20 cellular contexts compared by ENCODE assay signal in the genomic region with DNA sequence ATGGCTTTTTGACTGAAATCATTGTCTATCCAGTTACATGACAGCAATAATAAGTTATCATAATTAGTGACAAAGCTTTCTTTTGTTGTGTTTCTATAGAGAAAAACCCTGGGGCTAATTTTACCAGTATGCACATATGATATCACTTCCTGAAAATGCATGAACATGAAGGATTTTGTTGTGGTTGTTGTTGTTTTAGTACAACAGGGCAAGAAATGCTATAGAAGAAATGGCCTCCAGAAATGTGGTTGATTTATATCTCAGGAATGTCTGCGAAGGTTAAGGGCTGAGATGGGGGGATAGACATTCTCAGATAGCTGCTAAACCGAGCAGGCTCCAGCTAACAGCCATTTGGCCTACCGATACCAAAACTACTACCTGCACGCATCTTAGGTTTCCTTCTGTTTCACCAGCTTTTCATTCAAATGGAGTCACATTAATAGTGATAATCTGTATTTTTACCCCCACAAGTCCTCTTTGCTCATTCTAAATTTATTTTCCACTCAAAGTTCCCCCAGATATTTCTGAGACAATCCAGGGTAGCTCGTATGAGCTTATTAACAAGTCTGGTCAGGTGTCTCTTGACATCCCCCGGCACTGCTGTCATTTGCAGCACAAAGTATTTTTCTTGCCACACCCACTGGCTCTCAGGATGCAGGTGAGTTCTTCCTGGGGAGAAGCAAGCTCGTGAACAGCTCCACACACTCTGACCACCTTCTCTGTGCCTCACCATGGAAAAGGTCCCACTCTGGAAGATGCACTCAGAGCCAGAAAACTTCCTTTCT.
DNase-seq lines count a peak whose midpoint lies in the region; TF ChIP-seq lines count a peak whose summit lies in the region.
"Had no signal": no experiment of that assay in that cellular context is flagged by ENCODE, and none has a peak within 500 bp of the region (broad histone marks: within the 10 kb centered on the region; RNA-seq: fewer than 3 reads in every experiment).

No MANE protein-coding gene starts in this region.

- H3K9me3 Mint-ChIP-seq in nephron = peaks cover 3% of the 10 kb centered on the region
- no peaks in the 10 kb centered on the region for H3K9me3 Mint-ChIP-seq in T-helper 2 cell treated with Interferon-gamma antibody and Interleukin-4, amounts not matched to agents 5 μg/mL and 100 μg/mL, for 36 hours
- H3K9me3 Mint-ChIP-seq: endodermal cell had no signal

- no peak overlapping the region for H3K9ac ChIP-seq in SK-N-MC (ENCODE audit: insufficient read length)

- H3K27me3 ChIP-seq in effector memory CD4-positive, alpha-beta T cell (replicated peaks; ENCODE audit: control insufficient read depth, insufficient read depth, low read length, poor library complexity, severe bottlenecking) = no peaks in the 10 kb centered on the region
- H3K27me3 ChIP-seq: spleen had no signal

- no peak overlapping the region for H3K4me3 Mint-ChIP-seq in nephron
- no peak overlapping the region for H3K4me3 Mint-ChIP-seq in T-helper 2 cell treated with Interferon-gamma antibody and Interleukin-4, amounts not matched to agents 5 μg/mL and 100 μg/mL, for 36 hours
- H3K4me3 Mint-ChIP-seq: endodermal cell, nephron progenitor cell had no signal

- peaks cover 4% of the 10 kb centered on the region for H3K36me3 Mint-ChIP-seq in nephron (ENCODE audit: low read depth)
- no peaks in the 10 kb centered on the region for H3K36me3 Mint-ChIP-seq in T-helper 2 cell treated with Interferon-gamma antibody and Interleukin-4, amounts not matched to agents 5 μg/mL and 100 μg/mL, for 36 hours (ENCODE audit: low read depth)

- no peaks in the 10 kb centered on the region for H3K27me3 Mint-ChIP-seq in nephron (ENCODE audit: low read depth)
- H3K27me3 Mint-ChIP-seq in T-helper 2 cell treated with Interferon-gamma antibody and Interleukin-4, amounts not matched to agents 5 μg/mL and 100 μg/mL, for 36 hours (ENCODE audit: low read depth) = no peaks in the 10 kb centered on the region

- DNase-seq in ELR (ENCODE audit: low read depth) = peak; percentile 71
- DNase-seq in SK-N-MC (ENCODE audit: low read depth, low spot score) = peak; percentile 45
- DNase-seq in epithelial cell of prostate (ENCODE audit: low read depth, low spot score) = peak; percentile 26
- no peak for DNase-seq in NCI-H2029 treated with DMSO at 0.1 percent for 48 hours (lab: John Stamatoyannopoulos, UW)
- DNase-seq in activated CD4-positive, CD25-positive, alpha-beta regulatory T cell treated with anti-CD3 and anti-CD28 coated beads, Interleukin-2, amount 50 U/mL, for 72 hours = no peak
- no peak for DNase-seq in effector memory CD4-positive, alpha-beta T cell
- DNase-seq in T-helper 2 cell treated with Interferon-gamma antibody and Interleukin-4, amounts not matched to agents 5 μg/mL and 100 μg/mL, for 36 hours (ENCODE audit: low spot score) = no peak
- DNase-seq: activated CD4-positive, alpha-beta T cell treated with anti-CD3 and anti-CD28 coated beads for 48 hours; activated effector memory CD4-positive, alpha-beta T cell treated with anti-CD3 and anti-CD28 coated beads, Interleukin-2, amount 50 U/mL, for 16 hours; amniotic stem cell; endodermal cell; hypothalamus; IMR-90; midbrain; nephron progenitor cell; spleen; stimulated activated CD4-positive, alpha-beta T cell treated with anti-CD3 and anti-CD28 coated beads, Interleukin-4, amount 100 ng/mL, for 4 hours had no signal

- TF ChIP-seq CTCF in nephron (IDR thresholded peaks at IDR 0.05; ENCODE audit: unreplicated experiment in 3 of 3) = no peak

- H3K4me3 ChIP-seq in SK-N-MC = peak overlapping the region; percentile 15; the same call in 1 of the 2 replicates
- H3K4me3 ChIP-seq in effector memory CD4-positive, alpha-beta T cell (ENCODE audit: insufficient read depth, low read depth, low read length, poor library complexity, severe bottlenecking) = no peak overlapping the region
- H3K4me3 ChIP-seq: prostate gland, spleen had no signal

- H3K27ac Mint-ChIP-seq in nephron = peak overlapping the region; percentile 69 to 84 (median 84)
- no peak overlapping the region for H3K27ac Mint-ChIP-seq in T-helper 2 cell treated with Interferon-gamma antibody and Interleukin-4, amounts not matched to agents 5 μg/mL and 100 μg/mL, for 36 hours
- H3K27ac Mint-ChIP-seq: endodermal cell, nephron progenitor cell had no signal

- H3K36me3 ChIP-seq in SK-N-MC (ENCODE audit: insufficient read depth, low read length) = no peaks in the 10 kb centered on the region
- no peaks in the 10 kb centered on the region for H3K36me3 ChIP-seq in effector memory CD4-positive, alpha-beta T cell (ENCODE audit: control insufficient read depth, insufficient read depth, low read length)
- H3K36me3 ChIP-seq: prostate gland, spleen had no signal

- no peaks in the 10 kb centered on the region for H3K4me1 ChIP-seq in effector memory CD4-positive, alpha-beta T cell (ENCODE audit: control insufficient read depth, insufficient read depth, low read length, poor library complexity, severe bottlenecking)
- H3K4me1 ChIP-seq: prostate gland, spleen had no signal

- peaks cover 5% of the 10 kb centered on the region; the same call in 1 of the 2 replicates for H3K9me3 ChIP-seq in SK-N-MC (ENCODE audit: low read depth, low read length)
- H3K9me3 ChIP-seq in effector memory CD4-positive, alpha-beta T cell (ENCODE audit: control insufficient read depth, low read length) = no peaks in the 10 kb centered on the region
- H3K9me3 ChIP-seq: prostate gland had no signal

- H3K4me1 Mint-ChIP-seq in nephron = peaks cover 47% of the 10 kb centered on the region
- H3K4me1 Mint-ChIP-seq in T-helper 2 cell treated with Interferon-gamma antibody and Interleukin-4, amounts not matched to agents 5 μg/mL and 100 μg/mL, for 36 hours (ENCODE audit: low read depth) = no peaks in the 10 kb centered on the region
- H3K4me1 Mint-ChIP-seq: endodermal cell had no signal

- peak overlapping the region; percentile 67 for H3K27ac ChIP-seq in SK-N-MC
- peak overlapping the region; percentile 38 for H3K27ac ChIP-seq in epithelial cell of prostate
- H3K27ac ChIP-seq in effector memory CD4-positive, alpha-beta T cell (ENCODE audit: insufficient read depth, low read length, poor library complexity, severe bottlenecking) = no peak overlapping the region
- H3K27ac ChIP-seq: C4-2B, prostate gland, spleen had no signal

Comparison
In these comparisons a context has a peak if more than half of its experiments do, and no peak if none do; other contexts are left out.
1. DNase-seq: peak in ELR (single experiment), SK-N-MC (single experiment) and epithelial cell of prostate (single experiment); none in NCI-H2029 treated with DMSO at 0.1 percent for 48 hours (single experiment), activated CD4-positive, CD25-positive, alpha-beta regulatory T cell treated with anti-CD3 and anti-CD28 coated beads, Interleukin-2, amount 50 U/mL, for 72 hours (single experiment), effector memory CD4-positive, alpha-beta T cell (0 of 3) and T-helper 2 cell treated with Interferon-gamma antibody and Interleukin-4, amounts not matched to agents 5 μg/mL and 100 μg/mL, for 36 hours (single experiment).